In genomic region chr20:1775117-1775516, GRCh38 we compare ENCODE assay signal across 17 cellular contexts.
DNase-seq lines count a peak whose midpoint lies in the region; TF ChIP-seq lines count a peak whose summit lies in the region.
"Had no signal": no experiment of that assay in that cellular context is flagged by ENCODE, and none has a peak within 500 bp of the region (broad histone marks: within the 10 kb centered on the region; RNA-seq: fewer than 3 reads in every experiment).

No MANE protein-coding gene starts in this region.

- peaks cover 6% of the 10 kb centered on the region for H3K79me2 ChIP-seq in osteoblast (ENCODE audit: insufficient read depth, low read length)

- no peak for TF ChIP-seq POLR2A in erythroblast (IDR thresholded peaks at IDR 0.05; ENCODE audit: low read length)

- H3K27me3 ChIP-seq in left ventricle myocardium inferior (ENCODE audit: low read depth) (no peaks in the 10 kb centered on the region), osteoblast (ENCODE audit: insufficient read depth, low read length) (no peaks in the 10 kb centered on the region)
- H3K27me3 ChIP-seq: gastroesophageal sphincter, ovary, tibial artery had no signal

- H3K9me3 ChIP-seq in left ventricle myocardium inferior (replicated peaks) (no peaks in the 10 kb centered on the region), osteoblast (ENCODE audit: low read depth, low read length) (no peaks in the 10 kb centered on the region)
- H3K9me3 ChIP-seq: gastroesophageal sphincter, ovary, tibial artery had no signal

- no peaks in the 10 kb centered on the region for H3K9me3 Mint-ChIP-seq in osteocyte (ENCODE audit: unreplicated experiment)
- H3K9me3 Mint-ChIP-seq: CD8-positive, alpha-beta T cell; T-helper 2 cell treated with Interferon-gamma antibody and Interleukin-4, amounts not matched to agents 5 μg/mL and 100 μg/mL, for 36 hours had no signal

- H3K36me3 ChIP-seq in left ventricle myocardium inferior (no peaks in the 10 kb centered on the region), osteoblast (ENCODE audit: insufficient read depth, low read length) (no peaks in the 10 kb centered on the region)
- H3K36me3 ChIP-seq: gastroesophageal sphincter, ovary, tibial artery had no signal

- peaks cover 16% of the 10 kb centered on the region for H3K4me1 Mint-ChIP-seq in osteocyte (ENCODE audit: unreplicated experiment)

- intact Hi-C loops in left ventricle myocardium inferior (cut with micrococcal nuclease), result no loop called here

- peak; percentile 58 for DNase-seq in EL
- peak; percentile 32 for DNase-seq in RPMI7951 (ENCODE audit: low read depth)
- peak; percentile 52 for DNase-seq in fibroblast of mammary gland (ENCODE audit: low read depth)
- DNase-seq in osteocyte (ENCODE audit: extremely low spot score, unreplicated experiment), result no peak
- no peak for DNase-seq in left ventricle myocardium inferior
- no peak for DNase-seq in osteoblast (ENCODE audit: insufficient read length, low spot score, missing footprints)
- DNase-seq in midbrain (lab: John Stamatoyannopoulos, UW), result no peak
- DNase-seq in erythroblast (lab: John Stamatoyannopoulos, UW), result no peak
- DNase-seq: activated CD8-positive, alpha-beta memory T cell treated with anti-CD3 and anti-CD28 coated beads, Interleukin-2, amount 50 U/mL, for 48 hours; activated naive CD4-positive, alpha-beta T cell treated with Interleukin-2 at 50 U/mL for 16 hours; CD8-positive, alpha-beta T cell; NCI-H146; ovary; stimulated activated CD4-positive, alpha-beta T cell treated with anti-CD3 and anti-CD28 coated beads, Interleukin-4, amount 100 ng/mL, for 24 hours; tibial artery had no signal

- H3K4me2 ChIP-seq in osteoblast (ENCODE audit: insufficient read depth, low read length), result no peak overlapping the region

- no peaks in the 10 kb centered on the region for H3K36me3 Mint-ChIP-seq in osteocyte (ENCODE audit: unreplicated experiment)
- H3K36me3 Mint-ChIP-seq: CD8-positive, alpha-beta T cell had no signal

- H3K27ac ChIP-seq in left ventricle myocardium inferior (replicated peaks) (no peak overlapping the region), osteoblast (ENCODE audit: low read depth, low read length) (no peak overlapping the region)
- H3K27ac ChIP-seq: gastroesophageal sphincter, ovary, tibial artery had no signal

- peak overlapping the region; percentile 91 for H3K4me3 Mint-ChIP-seq in osteocyte (ENCODE audit: unreplicated experiment)

- H3K4me3 ChIP-seq in fibroblast of mammary gland (ENCODE audit: control insufficient read depth, low read depth, low read length) (no peak overlapping the region), left ventricle myocardium inferior (no peak overlapping the region), osteoblast (ENCODE audit: insufficient read depth, low read length) (no peak overlapping the region)
- H3K4me3 ChIP-seq: gastroesophageal sphincter, ovary, tibial artery had no signal

- peaks cover 12% of the 10 kb centered on the region for H3K4me1 ChIP-seq in left ventricle myocardium inferior
- H3K4me1 ChIP-seq in osteoblast (ENCODE audit: insufficient read depth, low read length), result peaks cover 12% of the 10 kb centered on the region

- H3K27ac Mint-ChIP-seq in osteocyte (ENCODE audit: unreplicated experiment), result no peak overlapping the region
- H3K27ac Mint-ChIP-seq: CD8-positive, alpha-beta T cell; T-helper 2 cell treated with Interferon-gamma antibody and Interleukin-4, amounts not matched to agents 5 μg/mL and 100 μg/mL, for 36 hours had no signal

- no peaks in the 10 kb centered on the region for H4K20me1 ChIP-seq in osteoblast (ENCODE audit: insufficient read depth, low read length)

- no peak for TF ChIP-seq CTCF in fibroblast of mammary gland (conservative IDR thresholded peaks at IDR 0.05; ENCODE audit: control insufficient read depth, insufficient read depth, low read depth, low read length)
- TF ChIP-seq CTCF in osteocyte (IDR thresholded peaks at IDR 0.05), result no peak
- no peak for TF ChIP-seq CTCF in left ventricle myocardium inferior (IDR thresholded peaks at IDR 0.05; ENCODE audit: borderline replicate concordance)
- TF ChIP-seq CTCF in osteoblast (IDR thresholded peaks at IDR 0.05; ENCODE audit: extremely low read depth, low read depth, low read length), result no peak

- no peaks in the 10 kb centered on the region for H3K27me3 Mint-ChIP-seq in osteocyte (ENCODE audit: unreplicated experiment)

- no peak overlapping the region for H2AFZ ChIP-seq in osteoblast (ENCODE audit: low read length)

Comparison
In these comparisons a context has a peak if more than half of its experiments do, and no peak if none do; other contexts are left out.
1. DNase-seq: peak in EL (single experiment), RPMI7951 (single experiment) and fibroblast of mammary gland (single experiment); none in osteocyte (single experiment), left ventricle myocardium inferior (single experiment), osteoblast (single experiment), midbrain (single experiment) and erythroblast (0 of 2).